12 cellular contexts compared by ENCODE assay signal in genomic region chr14:65239143-65239672, GRCh38.
DNase-seq lines count a peak whose midpoint lies in the region; FAIRE-seq and TF ChIP-seq lines count a peak whose summit lies in the region.
"Had no signal": no experiment of that assay in that cellular context is flagged by ENCODE, and none has a peak within 500 bp of the region (broad histone marks: within the 10 kb centered on the region; RNA-seq: fewer than 3 reads in every experiment).

No MANE protein-coding gene starts in this region.

- H3K4me3 ChIP-seq in H1 (ENCODE audit: extremely low read depth in 1 of 4, insufficient read depth in 2 of 4, low read depth in 3 of 4, low read length in 4 of 4): no peak overlapping the region
- no peak overlapping the region for H3K4me3 ChIP-seq in muscle layer of duodenum (ENCODE audit: low read depth in 1 of 2, low read length in 2 of 2)
- no peak overlapping the region for H3K4me3 ChIP-seq in spleen
- H3K4me3 ChIP-seq: lung, uterus had no signal

- WGBS in H1 (ENCODE audit: extremely low coverage in 1 of 2, insufficient coverage in 1 of 2, insufficient read length in 1 of 2, insufficient replicate concordance in 2 of 2, low coverage in 1 of 2, low lambda C conversion rate in 2 of 2, missing lambda C conversion rate in 1 of 2), 2 experiments: 74% methylated on average over 8 of the region's 8 CpGs; no CpG with 5 or more reads in 1 of the 2 experiments
- WGBS in spleen, 5 donors: 65 to 79% (median 67%) methylated on average over 8 of the region's 8 CpGs

- H3K56ac ChIP-seq in H1 (replicated peaks; ENCODE audit: insufficient read length, low read depth, low read length): no peak overlapping the region

- H3K14ac ChIP-seq in H1 (ENCODE audit: insufficient read length): no peak overlapping the region

- H3K27ac ChIP-seq in H1 (ENCODE audit: low read depth, low read length): no peak overlapping the region
- H3K27ac ChIP-seq in muscle layer of duodenum (ENCODE audit: low read length): peak overlapping the region; percentile 63
- no peak overlapping the region for H3K27ac ChIP-seq in spleen
- H3K27ac ChIP-seq: uterus had no signal

- intact Hi-C loops in spleen (cut with DNase I; ENCODE audit: low total_unique reads): no loop called here

- no peak overlapping the region for H2AK5ac ChIP-seq in H1 (ENCODE audit: low read depth, low read length)

- no peak overlapping the region for H3K4me2 ChIP-seq in H1 (ENCODE audit: insufficient read depth in 1 of 2, low read depth in 2 of 2, low read length in 2 of 2)

- no peak overlapping the region for H4K8ac ChIP-seq in H1 (ENCODE audit: extremely low read depth, insufficient read depth, low read length)

- no peak overlapping the region for H2BK120ac ChIP-seq in H1 (replicated peaks; ENCODE audit: low read depth, low read length)

- no peak for TF ChIP-seq RAD21 in Ishikawa (IDR thresholded peaks at IDR 0.05; ENCODE audit: low read depth)
- TF ChIP-seq RAD21 in H1 (IDR thresholded peaks at IDR 0.05 in 1 of 2, conservative IDR thresholded peaks at IDR 0.05 in 1 of 2; ENCODE audit: low read depth in 2 of 2, low read length in 2 of 2): no peak

- no peak overlapping the region for H4K5ac ChIP-seq in H1 (ENCODE audit: insufficient read length, low read depth, low read length)

- no peak for FAIRE-seq in H1 (lab: Jason Lieb, UNC)

- H3K4me1 ChIP-seq in H1 (replicated peaks in 1 of 4; ENCODE audit: control insufficient read depth in 3 of 4, insufficient read depth in 4 of 4, low read length in 3 of 4) (peaks cover 0 to 13% (median 3%) of the 10 kb centered on the region in 4 experiments; a peak in 6 of 7 replicates), muscle layer of duodenum (ENCODE audit: control insufficient read depth in 1 of 2, insufficient read depth in 2 of 2, low read length in 2 of 2) (peaks cover 0 to 19% of the 10 kb centered on the region in 2 donors), spleen (peaks cover 0 to 21% (median 0%) of the 10 kb centered on the region in 6 donors)
- H3K4me1 ChIP-seq: uterus had no signal

- H3K4ac ChIP-seq in H1 (replicated peaks; ENCODE audit: insufficient read length, low read depth, low read length): no peak overlapping the region

- no peak overlapping the region; the same call in 1 of the 2 replicates for H2BK12ac ChIP-seq in H1 (ENCODE audit: low read depth, low read length)

- POLR2A ChIA-PET in H1 (lab: Charles Lee; ENCODE audit: partially characterized antibody): no interaction called here

- H2BK20ac ChIP-seq in H1 (ENCODE audit: low read length): no peak overlapping the region; the same call in 1 of the 2 replicates

- CTCF ChIA-PET in H1 (lab: Charles Lee; ENCODE audit: partially characterized antibody): interaction anchor here (0.6 to 2.6 kb wide), 8 partner anchors 11 to 75 kb away, joined by 3 to 6 read pairs (median 3); no protein-coding TSS in a partner anchor

- H3K9ac ChIP-seq in H1 (replicated peaks in 1 of 4; ENCODE audit: extremely low read depth in 1 of 4, low read depth in 3 of 4, low read length in 3 of 4): no peak overlapping the region

- H3K18ac ChIP-seq in H1 (ENCODE audit: extremely low read depth, low read length): no peak overlapping the region

- in situ Hi-C loops in ACHN (cut with HindIII; ENCODE audit: low pct_ligation_motif_present, low pct_unique_long_range_greater_than_20kb, low sequenced_read_pairs): no loop called here

- H3K27me3 ChIP-seq in H1 (replicated peaks in 1 of 4; ENCODE audit: control insufficient read depth in 3 of 4, extremely low read depth in 1 of 4, insufficient read depth in 3 of 4, low read length in 3 of 4) (no peaks in the 10 kb centered on the region), muscle layer of duodenum (ENCODE audit: low read depth, low read length) (no peaks in the 10 kb centered on the region), spleen (replicated peaks in 1 of 7) (no peaks in the 10 kb centered on the region)
- H3K27me3 ChIP-seq: uterus had no signal

- no peaks in the 10 kb centered on the region for H3K36me3 ChIP-seq in H1 (ENCODE audit: control insufficient read depth in 2 of 4, insufficient read depth in 4 of 4, low read length in 3 of 4)
- no peaks in the 10 kb centered on the region for H3K36me3 ChIP-seq in muscle layer of duodenum (ENCODE audit: control insufficient read depth in 1 of 2, insufficient read depth in 2 of 2, low read length in 2 of 2)
- H3K36me3 ChIP-seq in spleen: no peaks in the 10 kb centered on the region
- H3K36me3 ChIP-seq: uterus had no signal

- no peaks in the 10 kb centered on the region for H3K79me1 ChIP-seq in H1 (ENCODE audit: low read depth, low read length)

- DNase-seq in ACHN: peak; percentile 68
- no peak for DNase-seq in H1 (ENCODE audit: low read depth in 1 of 2, low spot score in 2 of 2)
- DNase-seq in spleen: no peak
- DNase-seq in activated CD8-positive, alpha-beta memory T cell treated with anti-CD3 and anti-CD28 coated beads for 24 hours: no peak
- DNase-seq in NCI-H1105 (lab: John Stamatoyannopoulos, UW): no peak
- DNase-seq in middle frontal gyrus (ENCODE audit: extremely low spot score, low spot score): no peak
- DNase-seq: activated T-cell treated with anti-CD3 and anti-CD28 coated beads, Interleukin-2, amount 50 U/mL, for 24 hours; NCI-H2171 treated with DMSO at 0.1 percent for 48 hours; uterus had no signal

- H2BK5ac ChIP-seq in H1 (ENCODE audit: low read depth, low read length): no peak overlapping the region

- no peaks in the 10 kb centered on the region for H3K9me3 ChIP-seq in H1 (ENCODE audit: insufficient read depth in 2 of 2, low read depth in 1 of 2, low read length in 1 of 2)
- no peaks in the 10 kb centered on the region for H3K9me3 ChIP-seq in muscle layer of duodenum (ENCODE audit: control insufficient read depth in 1 of 2, low read length in 2 of 2)
- H3K9me3 ChIP-seq in spleen: no peaks in the 10 kb centered on the region
- H3K9me3 ChIP-seq: uterus had no signal

- no peak overlapping the region for H4K91ac ChIP-seq in H1 (replicated peaks; ENCODE audit: insufficient read length, low read length)

- no peak for TF ChIP-seq POLR2A in H1 (IDR thresholded peaks at IDR 0.05; ENCODE audit: control extremely low read depth in 1 of 2, low read depth in 2 of 2, low read length in 2 of 2)
- no peak for TF ChIP-seq POLR2A in spleen (IDR thresholded peaks at IDR 0.05)

- H3K79me2 ChIP-seq in H1 (ENCODE audit: control insufficient read depth in 1 of 2, insufficient read depth in 2 of 2, low read length in 2 of 2): no peaks in the 10 kb centered on the region

- H3K23me2 ChIP-seq in H1 (ENCODE audit: low read depth, low read length): no peaks in the 10 kb centered on the region

- H3K23ac ChIP-seq in H1 (ENCODE audit: insufficient read length): no peak overlapping the region

- H4K20me1 ChIP-seq in H1 (replicated peaks in 1 of 2; ENCODE audit: control insufficient read depth in 1 of 2, insufficient read depth in 2 of 2, low read length in 2 of 2): no peaks in the 10 kb centered on the region

- H2BK15ac ChIP-seq in H1 (ENCODE audit: low read length): no peak overlapping the region

- H2AFZ ChIP-seq in H1 (ENCODE audit: low read length): 0 out of 2 replicates have a peak overlapping the region, but pooled peaks have one; percentile 62

- no peak for TF ChIP-seq EP300 in Ishikawa (IDR thresholded peaks at IDR 0.05; ENCODE audit: borderline replicate concordance)
- TF ChIP-seq EP300 in H1 (IDR thresholded peaks at IDR 0.05; ENCODE audit: borderline replicate concordance in 1 of 2, low read depth in 2 of 2, low read length in 2 of 2): no peak

- TF ChIP-seq CTCF in H1 (IDR thresholded peaks at IDR 0.05; ENCODE audit: control extremely low read depth in 1 of 3, insufficient read depth in 1 of 3, low read depth in 1 of 3, low read length in 3 of 3) (no peak), spleen (IDR thresholded peaks at IDR 0.05 in 8 of 11, conservative IDR thresholded peaks at IDR 0.05 in 3 of 11) (no peak)

TF ChIP-seq in Ishikawa, 13 proteins besides CTCF, POLR2A, EP300 and RAD21:
- 0 out of 2 replicates have a peak, but pooled peaks have one; percentile 22 for TF ChIP-seq USF1 (IDR thresholded peaks at IDR 0.05)
- TF ChIP-seq EGR1 (IDR thresholded peaks at IDR 0.05): no peak
- TF ChIP-seq CREB1 (IDR thresholded peaks at IDR 0.05; ENCODE audit: low read depth): no peak

TF ChIP-seq in H1, 55 proteins besides CTCF, POLR2A, EP300 and RAD21:
- TF ChIP-seq CBX5 (IDR thresholded peaks at IDR 0.05; ENCODE audit: low read depth, low read length) (no peak), MAFK (IDR thresholded peaks at IDR 0.05; ENCODE audit: low read depth, low read length) (no peak), CREB1 (IDR thresholded peaks at IDR 0.05) (no peak), SUZ12 (IDR thresholded peaks at IDR 0.05; ENCODE audit: low read length) (no peak), SIX5 (IDR thresholded peaks at IDR 0.05; ENCODE audit: low read depth, low read length) (no peak)
